Comparison of ENCODE assay signal across 18 cellular contexts in the genomic region with DNA sequence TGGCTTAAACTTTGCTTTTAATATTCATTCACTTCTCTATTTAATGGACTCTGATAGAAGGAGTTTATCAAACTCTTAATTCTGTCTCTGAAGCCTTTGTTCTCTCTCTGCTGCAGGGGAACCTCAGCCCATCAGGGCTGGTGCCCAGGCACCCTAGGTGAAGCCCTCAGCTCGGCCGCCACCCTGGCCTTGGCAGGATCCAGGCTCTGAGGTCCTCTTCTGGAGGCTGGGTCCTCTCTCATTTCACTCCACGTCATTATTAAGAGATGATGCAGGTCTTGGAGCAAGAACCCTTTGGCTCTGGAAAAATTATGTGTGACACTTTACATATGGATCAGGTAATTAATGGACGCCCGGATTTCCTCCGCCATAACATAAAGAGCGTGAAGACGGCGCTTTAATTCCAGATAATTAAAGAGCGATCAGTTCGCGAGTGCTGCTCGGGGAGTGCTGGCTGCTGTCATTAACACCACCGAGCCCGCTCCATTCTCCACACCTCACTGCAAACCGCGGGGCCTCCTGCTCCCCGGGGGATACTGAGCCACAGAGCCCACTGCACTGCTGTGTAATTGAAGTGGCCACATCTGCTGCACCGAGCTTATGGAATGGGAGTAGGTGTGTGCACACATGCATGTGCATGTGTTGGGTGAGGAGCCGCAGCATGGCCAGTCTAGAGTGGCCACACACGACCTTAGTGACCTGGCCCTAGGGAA.
DNase-seq lines count a peak whose midpoint lies in the region; ATAC-seq and TF ChIP-seq lines count a peak whose summit lies in the region.
"Had no signal": no experiment of that assay in that cellular context is flagged by ENCODE, and none has a peak within 500 bp of the region (broad histone marks: within the 10 kb centered on the region; RNA-seq: fewer than 3 reads in every experiment).

No MANE protein-coding gene starts in this region.

- no peak overlapping the region for H3K4me3 Mint-ChIP-seq in activated CD8-positive, alpha-beta memory T cell treated with anti-CD3 and anti-CD28 coated beads, Interleukin-2, amount 10 ng/mL, durations not matched to agents 7 days and 5 days
- H3K4me3 Mint-ChIP-seq in osteocyte (ENCODE audit: unreplicated experiment) = no peak overlapping the region
- no peak overlapping the region for H3K4me3 Mint-ChIP-seq in WTC11
- H3K4me3 Mint-ChIP-seq: CD4-positive, alpha-beta memory T cell had no signal

- peaks cover 1% of the 10 kb centered on the region for H3K36me3 Mint-ChIP-seq in activated CD8-positive, alpha-beta memory T cell treated with anti-CD3 and anti-CD28 coated beads, Interleukin-2, amount 10 ng/mL, durations not matched to agents 7 days and 5 days
- H3K36me3 Mint-ChIP-seq in osteocyte (ENCODE audit: unreplicated experiment) (no peaks in the 10 kb centered on the region), WTC11 (peaks cover 24% of the 10 kb centered on the region)

- H3K4me1 Mint-ChIP-seq in activated CD8-positive, alpha-beta memory T cell treated with anti-CD3 and anti-CD28 coated beads, Interleukin-2, amount 10 ng/mL, durations not matched to agents 7 days and 5 days = no peaks in the 10 kb centered on the region
- H3K4me1 Mint-ChIP-seq in osteocyte (ENCODE audit: unreplicated experiment) (peaks cover 2% of the 10 kb centered on the region), WTC11 (peaks cover 41% of the 10 kb centered on the region)

- peaks cover 17% of the 10 kb centered on the region for H3K9me3 Mint-ChIP-seq in activated CD8-positive, alpha-beta memory T cell treated with anti-CD3 and anti-CD28 coated beads, Interleukin-2, amount 10 ng/mL, durations not matched to agents 7 days and 5 days (ENCODE audit: low read depth)
- peaks cover 9% of the 10 kb centered on the region for H3K9me3 Mint-ChIP-seq in osteocyte (ENCODE audit: unreplicated experiment)
- peaks cover 27% of the 10 kb centered on the region for H3K9me3 Mint-ChIP-seq in WTC11

- TF ChIP-seq CTCF in osteocyte (IDR thresholded peaks at IDR 0.05) = no peak
- no peak for TF ChIP-seq CTCF in omental fat pad (IDR thresholded peaks at IDR 0.05)
- no peak for TF ChIP-seq CTCF in WTC11 (IDR thresholded peaks at IDR 0.05)

- peaks cover 35% of the 10 kb centered on the region for H3K27me3 Mint-ChIP-seq in activated CD8-positive, alpha-beta memory T cell treated with anti-CD3 and anti-CD28 coated beads, Interleukin-2, amount 10 ng/mL, durations not matched to agents 7 days and 5 days
- H3K27me3 Mint-ChIP-seq in osteocyte (ENCODE audit: unreplicated experiment) (peaks cover 76% of the 10 kb centered on the region), WTC11 (ENCODE audit: low read depth) (peaks cover 41% of the 10 kb centered on the region)

- H3K27ac Mint-ChIP-seq in activated CD8-positive, alpha-beta memory T cell treated with anti-CD3 and anti-CD28 coated beads, Interleukin-2, amount 10 ng/mL, durations not matched to agents 7 days and 5 days = no peak overlapping the region
- H3K27ac Mint-ChIP-seq in osteocyte (ENCODE audit: unreplicated experiment) (no peak overlapping the region), WTC11 (no peak overlapping the region)

- peak; percentile 32 for DNase-seq in activated CD8-positive, alpha-beta memory T cell treated with anti-CD3 and anti-CD28 coated beads, Interleukin-2, amount 50 U/mL, for 48 hours
- DNase-seq in activated CD8-positive, alpha-beta memory T cell treated with anti-CD3 and anti-CD28 coated beads, Interleukin-2, amount 10 ng/mL, durations not matched to agents 7 days and 5 days = no peak
- peak; percentile 9 for DNase-seq in NCI-H1436 treated with DMSO at 0.1 percent for 48 hours (lab: John Stamatoyannopoulos, UW)
- peak; percentile 47 for DNase-seq in ecto neural progenitor cell (ENCODE audit: low spot score)
- peak; percentile 78 for DNase-seq in osteocyte (ENCODE audit: extremely low spot score, unreplicated experiment)
- no peak for DNase-seq in omental fat pad (ENCODE audit: low spot score)
- DNase-seq in NK-92 treated with Interleukin-12 subunit alpha and Interleukin-12 subunit beta, amount 100 ng/mL, for 24 hours (lab: John Stamatoyannopoulos, UW) = no peak
- no peak for DNase-seq in WTC11 (ENCODE audit: low spot score)
- DNase-seq: CD4-positive, alpha-beta memory T cell; GM23248; NCI-H1092 treated with DMSO at 0.1 percent for 48 hours; NCI-H1930; NCI-H226; NCI-H526; Right ventricle myocardium superior; SK-N-SH had no signal

- CTCF ChIA-PET in activated CD8-positive, alpha-beta memory T cell treated with anti-CD3 and anti-CD28 coated beads, Interleukin-2, amount 10 ng/mL, durations not matched to agents 7 days and 5 days (lab: Charles Lee) = interaction anchor here (0.6 kb wide), 1 partner anchor 142 kb away, joined by 3 read pairs; no protein-coding TSS in a partner anchor
- CTCF ChIA-PET in WTC11 (lab: Charles Lee) = no interaction called here

- no peak for ATAC-seq in activated CD8-positive, alpha-beta memory T cell treated with anti-CD3 and anti-CD28 coated beads, Interleukin-2, amount 10 ng/mL, durations not matched to agents 7 days and 5 days
- no peak for ATAC-seq in omental fat pad (ENCODE audit: low FRiP score)
- no peak for ATAC-seq in WTC11
- ATAC-seq: HepG2, Panc1 had no signal

- POLR2A ChIA-PET in WTC11 (lab: Charles Lee) = interaction anchor here (0.6 kb wide), 1 partner anchor 1843 kb away, joined by 3 read pairs; no protein-coding TSS in a partner anchor

TF ChIP-seq in WTC11, 78 proteins besides CTCF, POLR2A, EP300 and RAD21:
- TF ChIP-seq RELA (CRISPR knock-in tag; IDR thresholded peaks at IDR 0.05; ENCODE audit: borderline replicate concordance) = no peak
- no peak for TF ChIP-seq FOXP1 (CRISPR knock-in tag; IDR thresholded peaks at IDR 0.05; ENCODE audit: borderline replicate concordance)
- TF ChIP-seq, protein P1, sequence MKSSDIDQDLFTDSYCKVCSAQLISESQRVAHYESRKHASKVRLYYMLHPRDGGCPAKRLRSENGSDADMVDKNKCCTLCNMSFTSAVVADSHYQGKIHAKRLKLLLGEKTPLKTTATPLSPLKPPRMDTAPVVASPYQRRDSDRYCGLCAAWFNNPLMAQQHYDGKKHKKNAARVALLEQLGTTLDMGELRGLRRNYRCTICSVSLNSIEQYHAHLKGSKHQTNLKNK (CRISPR knock-in tag; IDR thresholded peaks at IDR 0.05) = no peak
- no peak for TF ChIP-seq NR3C1 (CRISPR knock-in tag; conservative IDR thresholded peaks at IDR 0.05; ENCODE audit: low read depth)
- TF ChIP-seq EMX1 (CRISPR knock-in tag; IDR thresholded peaks at IDR 0.05) = no peak
- no peak for TF ChIP-seq OVOL2 (CRISPR knock-in tag; IDR thresholded peaks at IDR 0.05; ENCODE audit: borderline replicate concordance)
- TF ChIP-seq, protein P2, sequence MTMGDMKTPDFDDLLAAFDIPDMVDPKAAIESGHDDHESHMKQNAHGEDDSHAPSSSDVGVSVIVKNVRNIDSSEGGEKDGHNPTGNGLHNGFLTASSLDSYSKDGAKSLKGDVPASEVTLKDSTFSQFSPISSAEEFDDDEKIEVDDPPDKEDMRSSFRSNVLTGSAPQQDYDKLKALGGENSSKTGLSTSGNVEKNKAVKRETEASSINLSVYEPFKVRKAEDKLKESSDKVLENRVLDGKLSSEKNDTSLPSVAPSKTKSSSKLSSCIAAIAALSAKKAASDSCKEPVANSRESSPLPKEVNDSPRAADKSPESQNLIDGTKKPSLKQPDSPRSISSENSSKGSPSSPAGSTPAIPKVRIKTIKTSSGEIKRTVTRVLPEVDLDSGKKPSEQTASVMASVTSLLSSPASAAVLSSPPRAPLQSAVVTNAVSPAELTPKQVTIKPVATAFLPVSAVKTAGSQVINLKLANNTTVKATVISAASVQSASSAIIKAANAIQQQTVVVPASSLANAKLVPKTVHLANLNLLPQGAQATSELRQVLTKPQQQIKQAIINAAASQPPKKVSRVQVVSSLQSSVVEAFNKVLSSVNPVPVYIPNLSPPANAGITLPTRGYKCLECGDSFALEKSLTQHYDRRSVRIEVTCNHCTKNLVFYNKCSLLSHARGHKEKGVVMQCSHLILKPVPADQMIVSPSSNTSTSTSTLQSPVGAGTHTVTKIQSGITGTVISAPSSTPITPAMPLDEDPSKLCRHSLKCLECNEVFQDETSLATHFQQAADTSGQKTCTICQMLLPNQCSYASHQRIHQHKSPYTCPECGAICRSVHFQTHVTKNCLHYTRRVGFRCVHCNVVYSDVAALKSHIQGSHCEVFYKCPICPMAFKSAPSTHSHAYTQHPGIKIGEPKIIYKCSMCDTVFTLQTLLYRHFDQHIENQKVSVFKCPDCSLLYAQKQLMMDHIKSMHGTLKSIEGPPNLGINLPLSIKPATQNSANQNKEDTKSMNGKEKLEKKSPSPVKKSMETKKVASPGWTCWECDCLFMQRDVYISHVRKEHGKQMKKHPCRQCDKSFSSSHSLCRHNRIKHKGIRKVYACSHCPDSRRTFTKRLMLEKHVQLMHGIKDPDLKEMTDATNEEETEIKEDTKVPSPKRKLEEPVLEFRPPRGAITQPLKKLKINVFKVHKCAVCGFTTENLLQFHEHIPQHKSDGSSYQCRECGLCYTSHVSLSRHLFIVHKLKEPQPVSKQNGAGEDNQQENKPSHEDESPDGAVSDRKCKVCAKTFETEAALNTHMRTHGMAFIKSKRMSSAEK (CRISPR knock-in tag; IDR thresholded peaks at IDR 0.05; ENCODE audit: borderline replicate concordance) = no peak
- TF ChIP-seq TEAD4 (CRISPR knock-in tag; IDR thresholded peaks at IDR 0.05) = no peak
- TF ChIP-seq CBFB (CRISPR knock-in tag; IDR thresholded peaks at IDR 0.05; ENCODE audit: low read depth) = no peak
- TF ChIP-seq MXD4 (CRISPR knock-in tag; IDR thresholded peaks at IDR 0.05; ENCODE audit: borderline replicate concordance) = no peak
- no peak for TF ChIP-seq ZNF671 (CRISPR knock-in tag; IDR thresholded peaks at IDR 0.05)
- no peak for TF ChIP-seq FOXK1 (CRISPR knock-in tag; IDR thresholded peaks at IDR 0.05)
- no peak for TF ChIP-seq NFYB (CRISPR knock-in tag; conservative IDR thresholded peaks at IDR 0.05; ENCODE audit: low read depth)
- TF ChIP-seq, protein P3, sequence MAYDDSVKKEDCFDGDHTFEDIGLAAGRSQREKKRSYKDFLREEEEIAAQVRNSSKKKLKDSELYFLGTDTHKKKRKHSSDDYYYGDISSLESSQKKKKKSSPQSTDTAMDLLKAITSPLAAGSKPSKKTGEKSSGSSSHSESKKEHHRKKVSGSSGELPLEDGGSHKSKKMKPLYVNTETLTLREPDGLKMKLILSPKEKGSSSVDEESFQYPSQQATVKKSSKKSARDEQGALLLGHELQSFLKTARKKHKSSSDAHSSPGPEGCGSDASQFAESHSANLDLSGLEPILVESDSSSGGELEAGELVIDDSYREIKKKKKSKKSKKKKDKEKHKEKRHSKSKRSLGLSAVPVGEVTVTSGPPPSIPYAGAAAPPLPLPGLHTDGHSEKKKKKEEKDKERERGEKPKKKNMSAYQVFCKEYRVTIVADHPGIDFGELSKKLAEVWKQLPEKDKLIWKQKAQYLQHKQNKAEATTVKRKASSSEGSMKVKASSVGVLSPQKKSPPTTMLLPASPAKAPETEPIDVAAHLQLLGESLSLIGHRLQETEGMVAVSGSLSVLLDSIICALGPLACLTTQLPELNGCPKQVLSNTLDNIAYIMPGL (CRISPR knock-in tag; IDR thresholded peaks at IDR 0.05) = no peak

Comparison
In these comparisons a context has a peak if more than half of its experiments do, and no peak if none do; other contexts are left out.
1. DNase-seq: peak in activated CD8-positive, alpha-beta memory T cell treated with anti-CD3 and anti-CD28 coated beads, Interleukin-2, amount 50 U/mL, for 48 hours (single experiment), NCI-H1436 treated with DMSO at 0.1 percent for 48 hours (single experiment), ecto neural progenitor cell (single experiment) and osteocyte (single experiment); none in activated CD8-positive, alpha-beta memory T cell treated with anti-CD3 and anti-CD28 coated beads, Interleukin-2, amount 10 ng/mL, durations not matched to agents 7 days and 5 days (single experiment), omental fat pad (single experiment), NK-92 treated with Interleukin-12 subunit alpha and Interleukin-12 subunit beta, amount 100 ng/mL, for 24 hours (single experiment) and WTC11 (single experiment).